Comparison of ENCODE assay signal across 14 cellular contexts in genomic region chr13:72246396-72246795, GRCh38.
"Had no signal": no experiment of that assay in that cellular context is flagged by ENCODE, and none has a peak within 500 bp of the region (broad histone marks: within the 10 kb centered on the region; RNA-seq: fewer than 3 reads in every experiment).

No MANE protein-coding gene starts in this region.

- H3K27ac ChIP-seq: dorsolateral prefrontal cortex, ovary, spleen, VCaP had no signal

- H3K27me3 Mint-ChIP-seq: activated T-cell treated with anti-CD3 and anti-CD28 coated beads, Interleukin-2, amount 50 U/mL, for 24 hours; naive B cell; stimulated activated naive CD8-positive, alpha-beta T cell treated with anti-CD3 and anti-CD28 coated beads, Interleukin-15, amount 100 ng/mL, for 72 hours; type B pancreatic cell had no signal

- H3K9me3 ChIP-seq: ovary, spleen had no signal

- H3K27me3 ChIP-seq: ovary, spleen had no signal

- H3K4me1 Mint-ChIP-seq: naive B cell; stimulated activated naive CD8-positive, alpha-beta T cell treated with anti-CD3 and anti-CD28 coated beads, Interleukin-15, amount 100 ng/mL, for 72 hours had no signal

- H3K36me3 Mint-ChIP-seq: naive B cell, type B pancreatic cell had no signal

- H3K4me3 Mint-ChIP-seq: activated T-cell treated with anti-CD3 and anti-CD28 coated beads, Interleukin-2, amount 50 U/mL, for 24 hours; endodermal cell; naive B cell; stimulated activated naive CD8-positive, alpha-beta T cell treated with anti-CD3 and anti-CD28 coated beads, Interleukin-15, amount 100 ng/mL, for 72 hours; type B pancreatic cell had no signal

- H3K4me1 ChIP-seq: spleen had no signal

- H3K27ac Mint-ChIP-seq: activated T-cell treated with anti-CD3 and anti-CD28 coated beads, Interleukin-2, amount 50 U/mL, for 24 hours; endodermal cell; naive B cell; stimulated activated naive CD8-positive, alpha-beta T cell treated with anti-CD3 and anti-CD28 coated beads, Interleukin-15, amount 100 ng/mL, for 72 hours; type B pancreatic cell had no signal

- H3K4me3 ChIP-seq: dorsolateral prefrontal cortex, ovary, spleen had no signal

- DNase-seq: activated CD4-positive, alpha-beta T cell treated with anti-CD3 and anti-CD28 coated beads for 1 hour; activated CD4-positive, alpha-beta T cell treated with anti-CD3 and anti-CD28 coated beads, Interleukin-2, amount 50 U/mL, for 48 hours; activated effector memory CD4-positive, alpha-beta T cell treated with Interleukin-2 at 50 U/mL for 16 hours; activated naive CD4-positive, alpha-beta T cell treated with anti-CD3 and anti-CD28 coated beads, Interleukin-2, amount 50 U/mL, for 16 hours; activated T-cell treated with anti-CD3 and anti-CD28 coated beads, Interleukin-2, amount 50 U/mL, for 24 hours; dorsolateral prefrontal cortex; endodermal cell; head of caudate nucleus; naive B cell; ovary; spleen; stimulated activated naive CD8-positive, alpha-beta T cell treated with anti-CD3 and anti-CD28 coated beads, Interleukin-15, amount 100 ng/mL, for 72 hours had no signal

- H3K36me3 ChIP-seq: ovary, spleen had no signal

- H3K9me3 Mint-ChIP-seq: activated T-cell treated with anti-CD3 and anti-CD28 coated beads, Interleukin-2, amount 50 U/mL, for 24 hours; endodermal cell had no signal
